Comparison of ENCODE assay signal across 22 cellular contexts in genomic region chr9:134929560-134930158, GRCh38. TPM values are rescaled to one million over a fixed set of nuclear protein-coding genes. Genes with fewer than 3 reads are reported as not detected.
DNase-seq lines count a peak whose midpoint lies in the region; ATAC-seq and TF ChIP-seq lines count a peak whose summit lies in the region.
"Had no signal": no experiment of that assay in that cellular context is flagged by ENCODE, and none has a peak within 500 bp of the region (broad histone marks: within the 10 kb centered on the region; RNA-seq: fewer than 3 reads in every experiment).

No MANE protein-coding gene starts in this region.

- H2AFZ ChIP-seq in hepatocyte, result no peak overlapping the region
- H2AFZ ChIP-seq: GM23248 had no signal

- H3K27ac ChIP-seq in HL-60 (replicated peaks), result peak overlapping the region; percentile 65
- no peak overlapping the region for H3K27ac ChIP-seq in hepatocyte
- H3K27ac ChIP-seq: GM23248, SJCRH30 had no signal

- no peaks in the 10 kb centered on the region for H3K4me1 Mint-ChIP-seq in stimulated activated effector memory CD8-positive, alpha-beta T cell treated with anti-CD3 and anti-CD28 coated beads, Interleukin-12 subunit alpha, Interleukin-12 subunit beta, amount 100 ng/mL, for 72 hours
- H3K4me1 Mint-ChIP-seq: activated CD4-positive, alpha-beta T cell treated with anti-CD3 and anti-CD28 coated beads, Interleukin-2, amount 10 ng/mL, durations not matched to agents 24 days and 14 days; activated CD8-positive, alpha-beta memory T cell treated with anti-CD3 and anti-CD28 coated beads, Interleukin-2, amount 10 ng/mL, durations not matched to agents 7 days and 5 days had no signal

- H3K4me1 ChIP-seq in hepatocyte (ENCODE audit: insufficient read depth), result no peaks in the 10 kb centered on the region
- H3K4me1 ChIP-seq: SJCRH30 had no signal

- H3K9me3 Mint-ChIP-seq in stimulated activated effector memory CD8-positive, alpha-beta T cell treated with anti-CD3 and anti-CD28 coated beads, Interleukin-12 subunit alpha, Interleukin-12 subunit beta, amount 100 ng/mL, for 72 hours, result no peaks in the 10 kb centered on the region
- H3K9me3 Mint-ChIP-seq: activated CD4-positive, alpha-beta T cell treated with anti-CD3 and anti-CD28 coated beads, Interleukin-2, amount 10 ng/mL, durations not matched to agents 24 days and 14 days; central memory CD8-positive, alpha-beta T cell; natural killer cell treated with Interleukin-12 subunit alpha and Interleukin-12 subunit beta and Interleukin-15 and Interleukin-18, amount 100 ng/mL, for 72 hours had no signal

- H3K4me3 Mint-ChIP-seq in stimulated activated effector memory CD8-positive, alpha-beta T cell treated with anti-CD3 and anti-CD28 coated beads, Interleukin-12 subunit alpha, Interleukin-12 subunit beta, amount 100 ng/mL, for 72 hours, result no peak overlapping the region
- H3K4me3 Mint-ChIP-seq: activated CD4-positive, alpha-beta T cell treated with anti-CD3 and anti-CD28 coated beads, Interleukin-2, amount 10 ng/mL, durations not matched to agents 24 days and 14 days; activated CD8-positive, alpha-beta memory T cell treated with anti-CD3 and anti-CD28 coated beads, Interleukin-2, amount 10 ng/mL, durations not matched to agents 7 days and 5 days; activated naive CD8-positive, alpha-beta T cell; central memory CD8-positive, alpha-beta T cell; natural killer cell treated with Interleukin-12 subunit alpha and Interleukin-12 subunit beta and Interleukin-15 and Interleukin-18, amount 100 ng/mL, for 72 hours had no signal

- no peaks in the 10 kb centered on the region for H3K79me2 ChIP-seq in hepatocyte

- 88% methylated on average over 7 of the region's 7 CpGs for WGBS in hepatocyte (ENCODE audit: low lambda C conversion rate, missing lambda C conversion rate)

- no peak for DNase-seq in HL-60 (ENCODE audit: low read depth in 1 of 2, low spot score in 1 of 2)
- peak; percentile 50 for DNase-seq in germinal center (ENCODE audit: low spot score)
- DNase-seq in stimulated activated effector memory CD8-positive, alpha-beta T cell treated with anti-CD3 and anti-CD28 coated beads, Interleukin-12 subunit alpha, Interleukin-12 subunit beta, amount 100 ng/mL, for 72 hours (ENCODE audit: low spot score in 2 of 2), result no peak
- DNase-seq in hepatocyte (ENCODE audit: low spot score), result no peak
- DNase-seq in DMS153 treated with DMSO at 0.1 percent for 48 hours (lab: John Stamatoyannopoulos, UW; ENCODE audit: unreplicated experiment), result no peak
- no peak for DNase-seq in retina
- DNase-seq: activated CD4-positive, alpha-beta T cell treated with anti-CD3 and anti-CD28 coated beads, Interleukin-2, amount 10 ng/mL, durations not matched to agents 24 days and 14 days; activated CD8-positive, alpha-beta memory T cell treated with anti-CD3 and anti-CD28 coated beads, Interleukin-2, amount 10 ng/mL, durations not matched to agents 7 days and 5 days; GM23248; NCI-H1092; NCI-H2029; NCI-H226; NCI-H748 treated with DMSO at 0.1 percent for 48 hours; SJCRH30; T-helper 1 cell had no signal

- peak; percentile 3 for ATAC-seq in GM18861 (IDR thresholded peaks at IDR 0.05; ENCODE audit: unreplicated experiment)
- ATAC-seq in stimulated activated effector memory CD8-positive, alpha-beta T cell treated with anti-CD3 and anti-CD28 coated beads, Interleukin-12 subunit alpha, Interleukin-12 subunit beta, amount 100 ng/mL, for 72 hours, result peak; percentile 27
- ATAC-seq: activated CD8-positive, alpha-beta memory T cell treated with anti-CD3 and anti-CD28 coated beads, Interleukin-2, amount 10 ng/mL, durations not matched to agents 7 days and 5 days had no signal

- H3K9me3 ChIP-seq in hepatocyte (ENCODE audit: low read depth), result no peaks in the 10 kb centered on the region
- H3K9me3 ChIP-seq: heart left ventricle, left lung had no signal

- no peaks in the 10 kb centered on the region for H3K27me3 ChIP-seq in HL-60 (ENCODE audit: insufficient read depth, poor library complexity, severe bottlenecking)
- H3K27me3 ChIP-seq in hepatocyte, result no peaks in the 10 kb centered on the region

- TF ChIP-seq CTCF in HL-60 (IDR thresholded peaks at IDR 0.05; ENCODE audit: insufficient read depth, low read length), result no peak
- TF ChIP-seq CTCF in hepatocyte (IDR thresholded peaks at IDR 0.05; ENCODE audit: poor library complexity), result no peak

- no peaks in the 10 kb centered on the region for H3K9me2 ChIP-seq in hepatocyte (replicated peaks; ENCODE audit: insufficient read depth)

- no peak overlapping the region for H3K27ac Mint-ChIP-seq in stimulated activated effector memory CD8-positive, alpha-beta T cell treated with anti-CD3 and anti-CD28 coated beads, Interleukin-12 subunit alpha, Interleukin-12 subunit beta, amount 100 ng/mL, for 72 hours
- H3K27ac Mint-ChIP-seq: activated CD4-positive, alpha-beta T cell treated with anti-CD3 and anti-CD28 coated beads, Interleukin-2, amount 10 ng/mL, durations not matched to agents 24 days and 14 days; activated CD8-positive, alpha-beta memory T cell treated with anti-CD3 and anti-CD28 coated beads, Interleukin-2, amount 10 ng/mL, durations not matched to agents 7 days and 5 days; activated naive CD8-positive, alpha-beta T cell; natural killer cell treated with Interleukin-12 subunit alpha and Interleukin-12 subunit beta and Interleukin-15 and Interleukin-18, amount 100 ng/mL, for 72 hours had no signal

- no peak overlapping the region for H3K4me3 ChIP-seq in HL-60 (replicated peaks; ENCODE audit: insufficient read depth, low read length)
- H3K4me3 ChIP-seq in hepatocyte, result no peak overlapping the region
- H3K4me3 ChIP-seq: GM23248, heart left ventricle, left lung, SJCRH30 had no signal

- H3K36me3 Mint-ChIP-seq in stimulated activated effector memory CD8-positive, alpha-beta T cell treated with anti-CD3 and anti-CD28 coated beads, Interleukin-12 subunit alpha, Interleukin-12 subunit beta, amount 100 ng/mL, for 72 hours, result no peaks in the 10 kb centered on the region
- H3K36me3 Mint-ChIP-seq: activated CD8-positive, alpha-beta memory T cell treated with anti-CD3 and anti-CD28 coated beads, Interleukin-2, amount 10 ng/mL, durations not matched to agents 7 days and 5 days; activated naive CD8-positive, alpha-beta T cell; natural killer cell treated with Interleukin-12 subunit alpha and Interleukin-12 subunit beta and Interleukin-15 and Interleukin-18, amount 100 ng/mL, for 72 hours had no signal

- H4K20me1 ChIP-seq in hepatocyte (ENCODE audit: insufficient read depth, poor library complexity, severe bottlenecking), result no peaks in the 10 kb centered on the region

- H3K36me3 ChIP-seq in hepatocyte (replicated peaks; ENCODE audit: insufficient read depth, low read depth), result no peaks in the 10 kb centered on the region
- H3K36me3 ChIP-seq: heart left ventricle, left lung, SJCRH30 had no signal

- no peak overlapping the region for H3K4me2 ChIP-seq in hepatocyte

RNA-seq across cellular contexts. Expression of gene FCN1, which starts 11.9 kb away (rescaled TPM):
- not detected in 2 replicates for total RNA-seq in hepatocyte
- polyA plus RNA-seq in hepatocyte, result not detected in 2 replicates
- total RNA-seq: activated CD4-positive, alpha-beta T cell treated with anti-CD3 and anti-CD28 coated beads, Interleukin-2, amount 10 ng/mL, durations not matched to agents 24 days and 14 days; activated CD8-positive, alpha-beta memory T cell treated with anti-CD3 and anti-CD28 coated beads, Interleukin-2, amount 10 ng/mL, durations not matched to agents 7 days and 5 days; Daoy; GM23248; natural killer cell treated with Interleukin-12 subunit alpha and Interleukin-12 subunit beta and Interleukin-15 and Interleukin-18, amount 100 ng/mL, for 72 hours; SJCRH30 had no signal
- polyA plus RNA-seq: GM23248 had no signal

RNA-seq across cellular contexts. Expression of gene FCN2, which starts 49.0 kb away (rescaled TPM):
- total RNA-seq in hepatocyte, result not detected in 2 replicates
- not detected in 2 replicates for polyA plus RNA-seq in hepatocyte
- total RNA-seq: activated CD4-positive, alpha-beta T cell treated with anti-CD3 and anti-CD28 coated beads, Interleukin-2, amount 10 ng/mL, durations not matched to agents 24 days and 14 days; activated CD8-positive, alpha-beta memory T cell treated with anti-CD3 and anti-CD28 coated beads, Interleukin-2, amount 10 ng/mL, durations not matched to agents 7 days and 5 days; Daoy; GM23248; left lung; natural killer cell treated with Interleukin-12 subunit alpha and Interleukin-12 subunit beta and Interleukin-15 and Interleukin-18, amount 100 ng/mL, for 72 hours; SJCRH30 had no signal
- polyA plus RNA-seq: GM23248 had no signal
